ENCODE assay signal across 10 cellular contexts in the genomic region with DNA sequence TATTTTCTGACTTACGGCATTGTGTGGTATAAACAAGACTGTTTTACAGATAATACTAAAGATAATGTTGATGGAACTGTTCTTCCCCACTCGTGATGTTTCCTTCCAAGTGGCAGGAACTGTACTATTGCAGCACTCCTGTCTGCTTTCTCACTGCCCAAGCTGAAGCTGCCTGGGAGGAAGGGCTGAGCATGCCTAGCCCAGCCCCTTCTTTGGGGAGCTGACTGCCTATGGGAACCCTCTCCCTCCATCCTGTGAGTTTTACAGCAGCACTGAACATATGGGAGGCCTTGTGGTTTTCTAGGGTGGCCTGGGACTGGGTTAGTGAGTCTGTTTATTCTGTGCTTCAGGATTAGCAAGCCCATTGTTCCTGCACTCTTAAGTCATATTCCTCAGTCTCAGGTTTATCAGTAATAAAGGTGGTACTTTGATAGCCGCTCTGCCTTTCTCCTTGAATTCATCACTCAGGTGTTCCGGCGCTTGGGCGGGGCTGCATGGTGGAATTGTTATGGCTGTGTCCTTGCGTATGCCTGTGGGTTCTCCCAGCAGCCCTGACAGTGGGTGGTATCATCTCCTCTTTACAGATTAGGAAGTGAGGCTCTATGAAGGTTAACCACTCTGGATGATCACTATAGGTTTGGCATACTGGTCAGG.
DNase-seq lines count a peak whose midpoint lies in the region; ATAC-seq and TF ChIP-seq lines count a peak whose summit lies in the region.
"Had no signal": no experiment of that assay in that cellular context is flagged by ENCODE, and none has a peak within 500 bp of the region (broad histone marks: within the 10 kb centered on the region; RNA-seq: fewer than 3 reads in every experiment).

No MANE protein-coding gene starts in this region.

- H3K4me3 ChIP-seq in lower lobe of right lung, result peak overlapping the region; percentile 12
- H3K4me3 ChIP-seq: K562 had no signal

- H3K4me3 Mint-ChIP-seq in central memory CD8-positive, alpha-beta T cell, result peak overlapping the region; percentile 59
- H3K4me3 Mint-ChIP-seq: memory B cell had no signal

- peaks cover 14% of the 10 kb centered on the region for H3K9me3 Mint-ChIP-seq in central memory CD8-positive, alpha-beta T cell

- peak overlapping the region; percentile 5 for H3K27ac Mint-ChIP-seq in central memory CD8-positive, alpha-beta T cell (ENCODE audit: low read depth)
- H3K27ac Mint-ChIP-seq: memory B cell had no signal

- no peaks in the 10 kb centered on the region for H3K9me3 ChIP-seq in lower lobe of right lung

- TF ChIP-seq CTCF in lower lobe of right lung (IDR thresholded peaks at IDR 0.05) (no peak), GM20000 (IDR thresholded peaks at IDR 0.05; ENCODE audit: extremely low read depth, missing control alignments) (no peak)

- peaks cover 14% of the 10 kb centered on the region for H3K4me1 Mint-ChIP-seq in central memory CD8-positive, alpha-beta T cell
- H3K4me1 Mint-ChIP-seq: memory B cell had no signal

- H3K27ac ChIP-seq in lower lobe of right lung, result peak overlapping the region; percentile 61

- peaks cover 22% of the 10 kb centered on the region for H3K4me1 ChIP-seq in lower lobe of right lung

- peaks cover 3% of the 10 kb centered on the region for H3K36me3 Mint-ChIP-seq in central memory CD8-positive, alpha-beta T cell (ENCODE audit: insufficient read depth)
- H3K36me3 Mint-ChIP-seq: memory B cell had no signal

- no peaks in the 10 kb centered on the region for H3K27me3 Mint-ChIP-seq in central memory CD8-positive, alpha-beta T cell
- H3K27me3 Mint-ChIP-seq: memory B cell had no signal

- H3K36me3 ChIP-seq in lower lobe of right lung, result no peaks in the 10 kb centered on the region

- peak; percentile 53 for ATAC-seq in central memory CD8-positive, alpha-beta T cell (replicated peaks; ENCODE audit: extremely low read depth, poor library complexity, severe bottlenecking)
- ATAC-seq in lower lobe of right lung, result peak; percentile 75 to 87
- no peak for ATAC-seq in GM19035 (IDR thresholded peaks at IDR 0.05; ENCODE audit: unreplicated experiment)
- ATAC-seq in HG03196 (IDR thresholded peaks at IDR 0.05; ENCODE audit: unreplicated experiment), result no peak
- ATAC-seq: K562 had no signal

- no peaks in the 10 kb centered on the region for H3K27me3 ChIP-seq in lower lobe of right lung (ENCODE audit: low read depth)

- DNase-seq in ELR (ENCODE audit: low read depth), result peak; percentile 80
- peak; percentile 61 for DNase-seq in NCI-H226
- peak in 1 of 2 donors; percentile 26 for DNase-seq in central memory CD8-positive, alpha-beta T cell (ENCODE audit: low spot score in 2 of 2)
- no peak for DNase-seq in lower lobe of right lung
- DNase-seq in GM20000 (ENCODE audit: low spot score), result no peak
- DNase-seq in germinal center (ENCODE audit: low spot score), result no peak

- intact Hi-C loops in lower lobe of right lung (cut with DNase I), result no loop called here

Comparison
In these comparisons a context has a peak if more than half of its experiments do, and no peak if none do; other contexts are left out.
1. DNase-seq: peak in ELR (single experiment) and NCI-H226 (single experiment); none in lower lobe of right lung (single experiment), GM20000 (single experiment) and germinal center (single experiment).
2. ATAC-seq: peak in central memory CD8-positive, alpha-beta T cell (single experiment) and lower lobe of right lung (2 of 2); none in GM19035 (single experiment) and HG03196 (single experiment).